1 cellular context compared by ENCODE assay signal in the genomic region with DNA sequence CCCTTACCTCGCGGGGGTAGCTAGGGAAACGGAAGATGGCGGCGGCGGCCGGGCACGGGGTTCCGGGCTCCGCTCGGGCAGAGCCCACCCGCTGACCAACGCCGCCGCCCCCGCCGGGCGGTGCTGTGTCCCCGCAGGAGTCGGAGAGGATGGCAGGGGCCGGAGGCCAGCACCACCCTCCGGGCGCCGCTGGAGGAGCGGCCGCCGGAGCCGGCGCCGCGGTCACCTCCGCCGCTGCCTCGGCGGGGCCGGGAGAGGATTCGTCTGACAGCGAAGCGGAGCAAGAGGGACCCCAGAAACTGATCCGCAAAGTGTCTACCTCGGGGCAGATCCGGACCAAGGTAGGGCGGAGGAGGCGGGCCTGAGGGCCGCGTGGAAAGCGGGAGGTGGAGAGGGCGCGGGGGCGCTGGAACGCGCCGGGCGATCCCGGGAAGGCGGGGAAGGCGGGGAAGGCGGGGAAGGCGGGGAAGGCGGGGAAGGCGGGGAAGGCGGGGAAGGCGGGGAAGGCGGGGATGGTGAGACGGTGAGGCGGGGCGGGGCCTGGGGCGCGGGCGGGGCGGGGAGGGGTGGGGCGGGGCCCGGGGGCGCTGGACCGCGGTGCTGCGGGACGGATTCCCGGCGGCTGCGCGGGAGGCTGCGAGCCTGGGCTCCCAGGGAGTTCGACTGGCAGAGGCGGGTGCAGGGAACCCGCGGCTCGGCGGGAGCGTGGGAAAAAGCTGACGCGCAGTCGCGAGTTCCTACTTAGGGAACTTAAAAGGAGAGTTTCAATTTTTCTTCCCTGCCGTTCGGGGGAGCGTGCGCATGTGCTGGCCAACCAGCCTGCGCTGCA.
TF ChIP-seq lines count a peak whose summit lies in the region.

A gene with protein sequence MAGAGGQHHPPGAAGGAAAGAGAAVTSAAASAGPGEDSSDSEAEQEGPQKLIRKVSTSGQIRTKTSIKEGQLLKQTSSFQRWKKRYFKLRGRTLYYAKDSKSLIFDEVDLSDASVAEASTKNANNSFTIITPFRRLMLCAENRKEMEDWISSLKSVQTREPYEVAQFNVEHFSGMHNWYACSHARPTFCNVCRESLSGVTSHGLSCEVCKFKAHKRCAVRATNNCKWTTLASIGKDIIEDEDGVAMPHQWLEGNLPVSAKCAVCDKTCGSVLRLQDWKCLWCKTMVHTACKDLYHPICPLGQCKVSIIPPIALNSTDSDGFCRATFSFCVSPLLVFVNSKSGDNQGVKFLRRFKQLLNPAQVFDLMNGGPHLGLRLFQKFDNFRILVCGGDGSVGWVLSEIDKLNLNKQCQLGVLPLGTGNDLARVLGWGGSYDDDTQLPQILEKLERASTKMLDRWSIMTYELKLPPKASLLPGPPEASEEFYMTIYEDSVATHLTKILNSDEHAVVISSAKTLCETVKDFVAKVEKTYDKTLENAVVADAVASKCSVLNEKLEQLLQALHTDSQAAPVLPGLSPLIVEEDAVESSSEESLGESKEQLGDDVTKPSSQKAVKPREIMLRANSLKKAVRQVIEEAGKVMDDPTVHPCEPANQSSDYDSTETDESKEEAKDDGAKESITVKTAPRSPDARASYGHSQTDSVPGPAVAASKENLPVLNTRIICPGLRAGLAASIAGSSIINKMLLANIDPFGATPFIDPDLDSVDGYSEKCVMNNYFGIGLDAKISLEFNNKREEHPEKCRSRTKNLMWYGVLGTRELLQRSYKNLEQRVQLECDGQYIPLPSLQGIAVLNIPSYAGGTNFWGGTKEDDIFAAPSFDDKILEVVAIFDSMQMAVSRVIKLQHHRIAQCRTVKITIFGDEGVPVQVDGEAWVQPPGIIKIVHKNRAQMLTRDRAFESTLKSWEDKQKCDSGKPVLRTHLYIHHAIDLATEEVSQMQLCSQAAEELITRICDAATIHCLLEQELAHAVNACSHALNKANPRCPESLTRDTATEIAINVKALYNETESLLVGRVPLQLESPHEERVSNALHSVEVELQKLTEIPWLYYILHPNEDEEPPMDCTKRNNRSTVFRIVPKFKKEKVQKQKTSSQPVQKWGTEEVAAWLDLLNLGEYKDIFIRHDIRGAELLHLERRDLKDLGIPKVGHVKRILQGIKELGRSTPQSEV (plus strand): TSS at position 24 of the 829 bp plus-strand sequence. CDS start 126 bp downstream, at position 150.

TF ChIP-seq in HEK293, 187 proteins besides CTCF, POLR2A, EP300 and RAD21 (continued from another document and continues in another):
- TF ChIP-seq, protein P1, sequence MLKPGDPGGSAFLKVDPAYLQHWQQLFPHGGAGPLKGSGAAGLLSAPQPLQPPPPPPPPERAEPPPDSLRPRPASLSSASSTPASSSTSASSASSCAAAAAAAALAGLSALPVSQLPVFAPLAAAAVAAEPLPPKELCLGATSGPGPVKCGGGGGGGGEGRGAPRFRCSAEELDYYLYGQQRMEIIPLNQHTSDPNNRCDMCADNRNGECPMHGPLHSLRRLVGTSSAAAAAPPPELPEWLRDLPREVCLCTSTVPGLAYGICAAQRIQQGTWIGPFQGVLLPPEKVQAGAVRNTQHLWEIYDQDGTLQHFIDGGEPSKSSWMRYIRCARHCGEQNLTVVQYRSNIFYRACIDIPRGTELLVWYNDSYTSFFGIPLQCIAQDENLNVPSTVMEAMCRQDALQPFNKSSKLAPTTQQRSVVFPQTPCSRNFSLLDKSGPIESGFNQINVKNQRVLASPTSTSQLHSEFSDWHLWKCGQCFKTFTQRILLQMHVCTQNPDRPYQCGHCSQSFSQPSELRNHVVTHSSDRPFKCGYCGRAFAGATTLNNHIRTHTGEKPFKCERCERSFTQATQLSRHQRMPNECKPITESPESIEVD (tag by site-specific recombination; IDR thresholded peaks at IDR 0.05): no peak
- TF ChIP-seq ZNF138 (tag by site-specific recombination; IDR thresholded peaks at IDR 0.05; ENCODE audit: borderline replicate concordance): no peak
- TF ChIP-seq ZNF600 (tag by site-specific recombination; IDR thresholded peaks at IDR 0.05): peak; percentile 82
- peak; percentile 90 for TF ChIP-seq ZNF341 (tag by site-specific recombination; IDR thresholded peaks at IDR 0.05; ENCODE audit: low read depth)
- no peak for TF ChIP-seq ZNF571 (tag by site-specific recombination; IDR thresholded peaks at IDR 0.05)
- TF ChIP-seq, protein P2, sequence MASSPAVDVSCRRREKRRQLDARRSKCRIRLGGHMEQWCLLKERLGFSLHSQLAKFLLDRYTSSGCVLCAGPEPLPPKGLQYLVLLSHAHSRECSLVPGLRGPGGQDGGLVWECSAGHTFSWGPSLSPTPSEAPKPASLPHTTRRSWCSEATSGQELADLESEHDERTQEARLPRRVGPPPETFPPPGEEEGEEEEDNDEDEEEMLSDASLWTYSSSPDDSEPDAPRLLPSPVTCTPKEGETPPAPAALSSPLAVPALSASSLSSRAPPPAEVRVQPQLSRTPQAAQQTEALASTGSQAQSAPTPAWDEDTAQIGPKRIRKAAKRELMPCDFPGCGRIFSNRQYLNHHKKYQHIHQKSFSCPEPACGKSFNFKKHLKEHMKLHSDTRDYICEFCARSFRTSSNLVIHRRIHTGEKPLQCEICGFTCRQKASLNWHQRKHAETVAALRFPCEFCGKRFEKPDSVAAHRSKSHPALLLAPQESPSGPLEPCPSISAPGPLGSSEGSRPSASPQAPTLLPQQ (tag by site-specific recombination; IDR thresholded peaks at IDR 0.05): no peak
- TF ChIP-seq ZSCAN30 (tag by site-specific recombination; IDR thresholded peaks at IDR 0.05): peak; percentile 59; the same call in 1 of the 2 replicates
- no peak for TF ChIP-seq ZNF10 (tag by site-specific recombination; IDR thresholded peaks at IDR 0.05)
- TF ChIP-seq ZBTB17 (tag by site-specific recombination; IDR thresholded peaks at IDR 0.05): peak; percentile 59; the same call in 1 of the 2 replicates
- no peak for TF ChIP-seq ZNF560 (tag by site-specific recombination; IDR thresholded peaks at IDR 0.05; ENCODE audit: borderline replicate concordance)
- TF ChIP-seq, protein P3, sequence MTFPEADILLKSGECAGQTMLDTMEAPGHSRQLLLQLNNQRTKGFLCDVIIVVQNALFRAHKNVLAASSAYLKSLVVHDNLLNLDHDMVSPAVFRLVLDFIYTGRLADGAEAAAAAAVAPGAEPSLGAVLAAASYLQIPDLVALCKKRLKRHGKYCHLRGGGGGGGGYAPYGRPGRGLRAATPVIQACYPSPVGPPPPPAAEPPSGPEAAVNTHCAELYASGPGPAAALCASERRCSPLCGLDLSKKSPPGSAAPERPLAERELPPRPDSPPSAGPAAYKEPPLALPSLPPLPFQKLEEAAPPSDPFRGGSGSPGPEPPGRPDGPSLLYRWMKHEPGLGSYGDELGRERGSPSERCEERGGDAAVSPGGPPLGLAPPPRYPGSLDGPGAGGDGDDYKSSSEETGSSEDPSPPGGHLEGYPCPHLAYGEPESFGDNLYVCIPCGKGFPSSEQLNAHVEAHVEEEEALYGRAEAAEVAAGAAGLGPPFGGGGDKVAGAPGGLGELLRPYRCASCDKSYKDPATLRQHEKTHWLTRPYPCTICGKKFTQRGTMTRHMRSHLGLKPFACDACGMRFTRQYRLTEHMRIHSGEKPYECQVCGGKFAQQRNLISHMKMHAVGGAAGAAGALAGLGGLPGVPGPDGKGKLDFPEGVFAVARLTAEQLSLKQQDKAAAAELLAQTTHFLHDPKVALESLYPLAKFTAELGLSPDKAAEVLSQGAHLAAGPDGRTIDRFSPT (tag by site-specific recombination; IDR thresholded peaks at IDR 0.05): no peak; the same call in 1 of the 2 replicates
- TF ChIP-seq GLIS1 (tag by site-specific recombination; IDR thresholded peaks at IDR 0.05): peak; percentile 78
- no peak for TF ChIP-seq ZNF202 (tag by site-specific recombination; IDR thresholded peaks at IDR 0.05; ENCODE audit: borderline replicate concordance)
- no peak for TF ChIP-seq OVOL3 (tag by site-specific recombination; IDR thresholded peaks at IDR 0.05)
- no peak for TF ChIP-seq ZNF155 (tag by site-specific recombination; IDR thresholded peaks at IDR 0.05)
- TF ChIP-seq, protein P4, sequence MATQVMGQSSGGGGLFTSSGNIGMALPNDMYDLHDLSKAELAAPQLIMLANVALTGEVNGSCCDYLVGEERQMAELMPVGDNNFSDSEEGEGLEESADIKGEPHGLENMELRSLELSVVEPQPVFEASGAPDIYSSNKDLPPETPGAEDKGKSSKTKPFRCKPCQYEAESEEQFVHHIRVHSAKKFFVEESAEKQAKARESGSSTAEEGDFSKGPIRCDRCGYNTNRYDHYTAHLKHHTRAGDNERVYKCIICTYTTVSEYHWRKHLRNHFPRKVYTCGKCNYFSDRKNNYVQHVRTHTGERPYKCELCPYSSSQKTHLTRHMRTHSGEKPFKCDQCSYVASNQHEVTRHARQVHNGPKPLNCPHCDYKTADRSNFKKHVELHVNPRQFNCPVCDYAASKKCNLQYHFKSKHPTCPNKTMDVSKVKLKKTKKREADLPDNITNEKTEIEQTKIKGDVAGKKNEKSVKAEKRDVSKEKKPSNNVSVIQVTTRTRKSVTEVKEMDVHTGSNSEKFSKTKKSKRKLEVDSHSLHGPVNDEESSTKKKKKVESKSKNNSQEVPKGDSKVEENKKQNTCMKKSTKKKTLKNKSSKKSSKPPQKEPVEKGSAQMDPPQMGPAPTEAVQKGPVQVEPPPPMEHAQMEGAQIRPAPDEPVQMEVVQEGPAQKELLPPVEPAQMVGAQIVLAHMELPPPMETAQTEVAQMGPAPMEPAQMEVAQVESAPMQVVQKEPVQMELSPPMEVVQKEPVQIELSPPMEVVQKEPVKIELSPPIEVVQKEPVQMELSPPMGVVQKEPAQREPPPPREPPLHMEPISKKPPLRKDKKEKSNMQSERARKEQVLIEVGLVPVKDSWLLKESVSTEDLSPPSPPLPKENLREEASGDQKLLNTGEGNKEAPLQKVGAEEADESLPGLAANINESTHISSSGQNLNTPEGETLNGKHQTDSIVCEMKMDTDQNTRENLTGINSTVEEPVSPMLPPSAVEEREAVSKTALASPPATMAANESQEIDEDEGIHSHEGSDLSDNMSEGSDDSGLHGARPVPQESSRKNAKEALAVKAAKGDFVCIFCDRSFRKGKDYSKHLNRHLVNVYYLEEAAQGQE (tag by site-specific recombination; IDR thresholded peaks at IDR 0.05): no peak
- no peak for TF ChIP-seq ZNF121 (tag by site-specific recombination; IDR thresholded peaks at IDR 0.05)
- no peak for TF ChIP-seq BCL11B (tag by site-specific recombination; IDR thresholded peaks at IDR 0.05; ENCODE audit: low read depth)
- no peak for TF ChIP-seq ZNF433 (tag by site-specific recombination; IDR thresholded peaks at IDR 0.05; ENCODE audit: low read depth)
- TF ChIP-seq, protein P5, sequence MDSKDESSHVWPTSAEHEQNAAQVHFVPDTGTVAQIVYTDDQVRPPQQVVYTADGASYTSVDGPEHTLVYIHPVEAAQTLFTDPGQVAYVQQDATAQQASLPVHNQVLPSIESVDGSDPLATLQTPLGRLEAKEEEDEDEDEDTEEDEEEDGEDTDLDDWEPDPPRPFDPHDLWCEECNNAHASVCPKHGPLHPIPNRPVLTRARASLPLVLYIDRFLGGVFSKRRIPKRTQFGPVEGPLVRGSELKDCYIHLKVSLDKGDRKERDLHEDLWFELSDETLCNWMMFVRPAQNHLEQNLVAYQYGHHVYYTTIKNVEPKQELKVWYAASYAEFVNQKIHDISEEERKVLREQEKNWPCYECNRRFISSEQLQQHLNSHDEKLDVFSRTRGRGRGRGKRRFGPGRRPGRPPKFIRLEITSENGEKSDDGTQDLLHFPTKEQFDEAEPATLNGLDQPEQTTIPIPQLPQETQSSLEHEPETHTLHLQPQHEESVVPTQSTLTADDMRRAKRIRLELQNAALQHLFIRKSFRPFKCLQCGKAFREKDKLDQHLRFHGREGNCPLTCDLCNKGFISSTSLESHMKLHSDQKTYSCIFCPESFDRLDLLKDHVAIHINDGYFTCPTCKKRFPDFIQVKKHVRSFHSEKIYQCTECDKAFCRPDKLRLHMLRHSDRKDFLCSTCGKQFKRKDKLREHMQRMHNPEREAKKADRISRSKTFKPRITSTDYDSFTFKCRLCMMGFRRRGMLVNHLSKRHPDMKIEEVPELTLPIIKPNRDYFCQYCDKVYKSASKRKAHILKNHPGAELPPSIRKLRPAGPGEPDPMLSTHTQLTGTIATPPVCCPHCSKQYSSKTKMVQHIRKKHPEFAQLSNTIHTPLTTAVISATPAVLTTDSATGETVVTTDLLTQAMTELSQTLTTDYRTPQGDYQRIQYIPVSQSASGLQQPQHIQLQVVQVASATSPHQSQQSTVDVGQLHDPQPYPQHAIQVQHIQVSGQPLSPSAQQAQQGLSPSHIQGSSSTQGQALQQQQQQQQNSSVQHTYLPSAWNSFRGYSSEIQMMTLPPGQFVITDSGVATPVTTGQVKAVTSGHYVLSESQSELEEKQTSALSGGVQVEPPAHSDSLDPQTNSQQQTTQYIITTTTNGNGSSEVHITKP (tag by site-specific recombination; IDR thresholded peaks at IDR 0.05): no peak
- TF ChIP-seq ZNF629 (tag by site-specific recombination; IDR thresholded peaks at IDR 0.05): 0 out of 2 replicates have a peak, but pooled peaks have one; percentile 30
- TF ChIP-seq, protein P6, sequence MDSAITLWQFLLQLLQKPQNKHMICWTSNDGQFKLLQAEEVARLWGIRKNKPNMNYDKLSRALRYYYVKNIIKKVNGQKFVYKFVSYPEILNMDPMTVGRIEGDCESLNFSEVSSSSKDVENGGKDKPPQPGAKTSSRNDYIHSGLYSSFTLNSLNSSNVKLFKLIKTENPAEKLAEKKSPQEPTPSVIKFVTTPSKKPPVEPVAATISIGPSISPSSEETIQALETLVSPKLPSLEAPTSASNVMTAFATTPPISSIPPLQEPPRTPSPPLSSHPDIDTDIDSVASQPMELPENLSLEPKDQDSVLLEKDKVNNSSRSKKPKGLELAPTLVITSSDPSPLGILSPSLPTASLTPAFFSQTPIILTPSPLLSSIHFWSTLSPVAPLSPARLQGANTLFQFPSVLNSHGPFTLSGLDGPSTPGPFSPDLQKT (IDR thresholded peaks at IDR 0.05; ENCODE audit: borderline replicate concordance, low read depth, low read length): no peak
- no peak for TF ChIP-seq MZF1 (tag by site-specific recombination; IDR thresholded peaks at IDR 0.05; ENCODE audit: borderline replicate concordance)
- TF ChIP-seq, protein P7, sequence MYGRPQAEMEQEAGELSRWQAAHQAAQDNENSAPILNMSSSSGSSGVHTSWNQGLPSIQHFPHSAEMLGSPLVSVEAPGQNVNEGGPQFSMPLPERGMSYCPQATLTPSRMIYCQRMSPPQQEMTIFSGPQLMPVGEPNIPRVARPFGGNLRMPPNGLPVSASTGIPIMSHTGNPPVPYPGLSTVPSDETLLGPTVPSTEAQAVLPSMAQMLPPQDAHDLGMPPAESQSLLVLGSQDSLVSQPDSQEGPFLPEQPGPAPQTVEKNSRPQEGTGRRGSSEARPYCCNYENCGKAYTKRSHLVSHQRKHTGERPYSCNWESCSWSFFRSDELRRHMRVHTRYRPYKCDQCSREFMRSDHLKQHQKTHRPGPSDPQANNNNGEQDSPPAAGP (tag by site-specific recombination; IDR thresholded peaks at IDR 0.05): no peak
- no peak for TF ChIP-seq ZXDB (tag by site-specific recombination; IDR thresholded peaks at IDR 0.05)
- TF ChIP-seq, protein P8, sequence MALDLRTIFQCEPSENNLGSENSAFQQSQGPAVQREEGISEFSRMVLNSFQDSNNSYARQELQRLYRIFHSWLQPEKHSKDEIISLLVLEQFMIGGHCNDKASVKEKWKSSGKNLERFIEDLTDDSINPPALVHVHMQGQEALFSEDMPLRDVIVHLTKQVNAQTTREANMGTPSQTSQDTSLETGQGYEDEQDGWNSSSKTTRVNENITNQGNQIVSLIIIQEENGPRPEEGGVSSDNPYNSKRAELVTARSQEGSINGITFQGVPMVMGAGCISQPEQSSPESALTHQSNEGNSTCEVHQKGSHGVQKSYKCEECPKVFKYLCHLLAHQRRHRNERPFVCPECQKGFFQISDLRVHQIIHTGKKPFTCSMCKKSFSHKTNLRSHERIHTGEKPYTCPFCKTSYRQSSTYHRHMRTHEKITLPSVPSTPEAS (tag by site-specific recombination; IDR thresholded peaks at IDR 0.05): no peak
- TF ChIP-seq ZNF768 (tag by site-specific recombination; IDR thresholded peaks at IDR 0.05): no peak
- TF ChIP-seq ZFHX2 (tag by site-specific recombination; conservative IDR thresholded peaks at IDR 0.05): peak; percentile 72
- TF ChIP-seq EGR2 (tag by site-specific recombination; IDR thresholded peaks at IDR 0.05; ENCODE audit: low read depth): peak; percentile 73; the same call in 1 of the 2 replicates
- TF ChIP-seq ZNF157 (tag by site-specific recombination; IDR thresholded peaks at IDR 0.05): no peak
- TF ChIP-seq ZNF248 (tag by site-specific recombination; IDR thresholded peaks at IDR 0.05): no peak
